ENCODE assay signal across 21 cellular contexts in genomic region chr9:131927092-131927491, GRCh38.
"Had no signal": no experiment of that assay in that cellular context is flagged by ENCODE, and none has a peak within 500 bp of the region (broad histone marks: within the 10 kb centered on the region; RNA-seq: fewer than 3 reads in every experiment).

No MANE protein-coding gene starts in this region.

- ATAC-seq: heart left ventricle; mucosa of descending colon; naive thymus-derived CD8-positive, alpha-beta T cell; stimulated activated memory B cell treated with anti-CD40 and anti-IgM and Interleukin-4, amounts not matched to agents 10 μg/mL and 1 μg/mL and 100 μg/mL, for 72 hours; stimulated activated naive CD8-positive, alpha-beta T cell treated with anti-CD3 and anti-CD28 coated beads, Interleukin-15, amount 100 ng/mL, for 72 hours had no signal

- FAIRE-seq: endothelial cell of umbilical vein, frontal cortex had no signal

- H3K4me3 ChIP-seq: colonic mucosa, heart left ventricle, mucosa of descending colon, psoas muscle, right lobe of liver, testis, tibial nerve had no signal

- H3K9me3 Mint-ChIP-seq: endodermal cell; naive thymus-derived CD8-positive, alpha-beta T cell; stimulated activated memory B cell treated with anti-CD40 and anti-IgM and Interleukin-4, amounts not matched to agents 10 μg/mL and 1 μg/mL and 100 μg/mL, for 72 hours; stimulated activated naive CD8-positive, alpha-beta T cell treated with anti-CD3 and anti-CD28 coated beads, Interleukin-15, amount 100 ng/mL, for 72 hours had no signal

- H3K27me3 ChIP-seq: colonic mucosa, heart left ventricle, neutrophil, right lobe of liver, testis, tibial nerve had no signal

- H3K27ac Mint-ChIP-seq: stimulated activated memory B cell treated with anti-CD40 and anti-IgM and Interleukin-4, amounts not matched to agents 10 μg/mL and 1 μg/mL and 100 μg/mL, for 72 hours had no signal

- H3K4me3 Mint-ChIP-seq: endodermal cell; naive thymus-derived CD8-positive, alpha-beta T cell; stimulated activated memory B cell treated with anti-CD40 and anti-IgM and Interleukin-4, amounts not matched to agents 10 μg/mL and 1 μg/mL and 100 μg/mL, for 72 hours; stimulated activated naive CD8-positive, alpha-beta T cell treated with anti-CD3 and anti-CD28 coated beads, Interleukin-15, amount 100 ng/mL, for 72 hours had no signal

- H3K27ac ChIP-seq: colonic mucosa, heart left ventricle, neutrophil, psoas muscle, right lobe of liver, testis, tibial nerve had no signal

- H3K36me3 ChIP-seq: colonic mucosa, neutrophil, right lobe of liver, tibial nerve had no signal

- H3K27me3 Mint-ChIP-seq: naive thymus-derived CD8-positive, alpha-beta T cell; stimulated activated memory B cell treated with anti-CD40 and anti-IgM and Interleukin-4, amounts not matched to agents 10 μg/mL and 1 μg/mL and 100 μg/mL, for 72 hours; stimulated activated naive CD8-positive, alpha-beta T cell treated with anti-CD3 and anti-CD28 coated beads, Interleukin-15, amount 100 ng/mL, for 72 hours had no signal

- DNase-seq: colonic mucosa; dermis blood vessel endothelial cell; endodermal cell; erythroblast; heart left ventricle; hippocampal formation; islet precursor cell; mammary epithelial cell; mucosa of descending colon; naive thymus-derived CD8-positive, alpha-beta T cell; psoas muscle; retina; right lobe of liver; stimulated activated CD4-positive, alpha-beta T cell treated with anti-CD3 and anti-CD28 coated beads, Interleukin-4, amount 100 ng/mL, for 24 hours; stimulated activated naive CD8-positive, alpha-beta T cell treated with anti-CD3 and anti-CD28 coated beads, Interleukin-15, amount 100 ng/mL, for 72 hours; testis had no signal

- H3K4me1 ChIP-seq: colonic mucosa, right lobe of liver, testis, tibial nerve had no signal

- H3K9me3 ChIP-seq: colonic mucosa, heart left ventricle, mucosa of descending colon, neutrophil, psoas muscle, right lobe of liver, testis, tibial nerve had no signal
